ENCODE assay signal across 1 cellular context in genomic region chr5:159262859-159263568, GRCh38.
TF ChIP-seq lines count a peak whose summit lies in the region.

Gene UBLCP1 (plus strand): TSS chr5:159263290. CDS start chr5:159268916, 5,626 bp downstream.

TF ChIP-seq in K562, 482 proteins besides CTCF, POLR2A, EP300 and RAD21 (continued from another document and continues in another):
- TF ChIP-seq MTA3 (IDR thresholded peaks at IDR 0.05; ENCODE audit: borderline replicate concordance) (no peak; the same call in 1 of the 2 replicates), PKNOX1 (IDR thresholded peaks at IDR 0.05) (peak; percentile 80), ZNF407 (IDR thresholded peaks at IDR 0.05; ENCODE audit: low read depth) (no peak), ZNF639 (CRISPR knock-in tag; conservative IDR thresholded peaks at IDR 0.05 in 1 of 2, IDR thresholded peaks at IDR 0.05 in 1 of 2) (peak in 1 of 2 experiments; percentile 61; a peak in 2 of 4 replicates), E4F1 (CRISPR knock-in tag; IDR thresholded peaks at IDR 0.05; ENCODE audit: borderline replicate concordance) (no peak), BCLAF1 (IDR thresholded peaks at IDR 0.05; ENCODE audit: borderline replicate concordance in 1 of 2, control insufficient read depth in 1 of 2, low read depth in 2 of 2, low read length in 1 of 2) (0 out of 4 replicates have a peak, but pooled peaks of 1 of the 2 experiments have one; percentile 53), ZNF263 (CRISPR knock-in tag; IDR thresholded peaks at IDR 0.05; ENCODE audit: borderline replicate concordance) (0 out of 2 replicates have a peak, but pooled peaks have one; percentile 31), NKRF (IDR thresholded peaks at IDR 0.05; ENCODE audit: borderline replicate concordance) (no peak; the same call in 1 of the 2 replicates), SMARCC2 (IDR thresholded peaks at IDR 0.05; ENCODE audit: low read depth) (no peak), SAP30 (IDR thresholded peaks at IDR 0.05; ENCODE audit: borderline replicate concordance, insufficient read depth, low read depth, low read length, poor library complexity, severe bottlenecking) (peak; percentile 24), ZNF174 (CRISPR knock-in tag; IDR thresholded peaks at IDR 0.05) (no peak), ZNF518B (CRISPR knock-in tag; IDR thresholded peaks at IDR 0.05) (no peak), DACH1 (IDR thresholded peaks at IDR 0.05; ENCODE audit: partially characterized antibody) (no peak), ZFX (CRISPR knock-in tag; IDR thresholded peaks at IDR 0.05) (peak; percentile 93), ZNF354B (CRISPR knock-in tag; IDR thresholded peaks at IDR 0.05) (no peak), EHMT2 (IDR thresholded peaks at IDR 0.05) (peak; percentile 79), TCF7 (IDR thresholded peaks at IDR 0.05; ENCODE audit: borderline replicate concordance) (no peak), FOXP4 (CRISPR knock-in tag; IDR thresholded peaks at IDR 0.05; ENCODE audit: borderline replicate concordance) (peak; percentile 73; the same call in 1 of the 2 replicates), ZNF507 (tag; conservative IDR thresholded peaks at IDR 0.05) (no peak), NCOA6 (IDR thresholded peaks at IDR 0.05) (no peak), TFAM (CRISPR knock-in tag; conservative IDR thresholded peaks at IDR 0.05) (no peak), MYC (IDR thresholded peaks at IDR 0.05; ENCODE audit: low read depth, low read length) (peak; percentile 55; the same call in 1 of the 2 replicates), MYC (CRISPR knock-in tag; IDR thresholded peaks at IDR 0.05; ENCODE audit: borderline replicate concordance, low read depth) (no peak), NFATC3 (IDR thresholded peaks at IDR 0.05) (no peak), ZBTB9 (CRISPR knock-in tag; IDR thresholded peaks at IDR 0.05) (no peak; the same call in 1 of the 2 replicates)
